ENCODE assay signal across 26 cellular contexts in genomic region chr9:92171822-92172221, GRCh38.
"Had no signal": no experiment of that assay in that cellular context is flagged by ENCODE, and none has a peak within 500 bp of the region (broad histone marks: within the 10 kb centered on the region; RNA-seq: fewer than 3 reads in every experiment).

No MANE protein-coding gene starts in this region.

- H3K9ac ChIP-seq: KMS-11, SK-N-SH had no signal

- H3K27me3 ChIP-seq: adrenal gland, Peyer's patch, SJCRH30 had no signal

- ATAC-seq: activated CD4-positive, CD25-positive, alpha-beta regulatory T cell treated with anti-CD3 and anti-CD28 coated beads, Interleukin-2, amount 50 U/mL, for 24 hours; activated CD8-positive, alpha-beta T cell treated with anti-CD3 and anti-CD28 coated beads for 36 hours; activated T-cell treated with anti-CD3 and anti-CD28 coated beads, Interleukin-2, amount 50 U/mL, for 72 hours had no signal

- H3K9me3 ChIP-seq: adrenal gland, Peyer's patch, SJCRH30, SK-N-SH had no signal

- H3K4me2 ChIP-seq: KMS-11, SK-N-SH had no signal

- H3K27ac ChIP-seq: adrenal gland, KMS-11, Peyer's patch, RWPE1, SJCRH30 had no signal

- H3K9me3 Mint-ChIP-seq: activated CD8-positive, alpha-beta T cell treated with anti-CD3 and anti-CD28 coated beads for 36 hours; activated naive CD8-positive, alpha-beta T cell treated with anti-CD3 and anti-CD28 coated beads, Interleukin-2, amount 10 ng/mL, durations not matched to agents 7 days and 5 days; activated T-helper 2 cell treated with anti-CD3 and anti-CD28 coated beads, Interferon-gamma antibody, Interleukin-2, Interleukin-4, amounts not matched to agents 10 μg/mL and 5 μg/mL and 100 μg/mL, durations not matched to agents 14 hours and 24 hours and 36 hours had no signal

- H3K4me3 ChIP-seq: adrenal gland, Peyer's patch, SJCRH30 had no signal

- DNase-seq: activated CD4-positive, alpha-beta T cell treated with anti-CD3 and anti-CD28 coated beads for 4 hours; activated CD8-positive, alpha-beta memory T cell treated with anti-CD3 and anti-CD28 coated beads, Interleukin-2, amount 50 U/mL, for 4 hours; activated CD8-positive, alpha-beta T cell treated with anti-CD3 and anti-CD28 coated beads for 36 hours; activated gamma-delta T cell treated with Interleukin-2 at 50 U/mL for 16 hours; activated naive CD4-positive, alpha-beta T cell treated with anti-CD3 and anti-CD28 coated beads, Interleukin-2, amount 50 U/mL, for 16 hours; activated naive CD8-positive, alpha-beta T cell treated with anti-CD3 and anti-CD28 coated beads, Interleukin-2, amount 10 ng/mL, durations not matched to agents 7 days and 5 days; activated T-cell treated with anti-CD3 and anti-CD28 coated beads, Interleukin-2, amount 50 U/mL, for 72 hours; anterior cingulate cortex; cerebellar nuclear complex; NCI-H1105; NCI-H1436; NCI-H1930; NCI-H2107; NCI-H2171 treated with DMSO at 0.1 percent for 48 hours; NCI-H226; NCI-H82; Peyer's patch; Right ventricle myocardium superior; SJCRH30; SK-N-SH; T-helper 1 cell had no signal

- H3K36me3 Mint-ChIP-seq: activated naive CD8-positive, alpha-beta T cell treated with anti-CD3 and anti-CD28 coated beads, Interleukin-2, amount 10 ng/mL, durations not matched to agents 7 days and 5 days had no signal

- H3K4me3 Mint-ChIP-seq: activated CD8-positive, alpha-beta T cell treated with anti-CD3 and anti-CD28 coated beads for 36 hours; activated naive CD8-positive, alpha-beta T cell treated with anti-CD3 and anti-CD28 coated beads, Interleukin-2, amount 10 ng/mL, durations not matched to agents 7 days and 5 days; activated T-cell treated with anti-CD3 and anti-CD28 coated beads, Interleukin-2, amount 50 U/mL, for 72 hours had no signal

- H3K4me1 ChIP-seq: adrenal gland, Peyer's patch had no signal

- H3K4me1 Mint-ChIP-seq: activated naive CD8-positive, alpha-beta T cell treated with anti-CD3 and anti-CD28 coated beads, Interleukin-2, amount 10 ng/mL, durations not matched to agents 7 days and 5 days had no signal

- H3K27ac Mint-ChIP-seq: activated CD8-positive, alpha-beta T cell treated with anti-CD3 and anti-CD28 coated beads for 36 hours; activated naive CD8-positive, alpha-beta T cell treated with anti-CD3 and anti-CD28 coated beads, Interleukin-2, amount 10 ng/mL, durations not matched to agents 7 days and 5 days; activated T-cell treated with anti-CD3 and anti-CD28 coated beads, Interleukin-2, amount 50 U/mL, for 72 hours; activated T-helper 2 cell treated with anti-CD3 and anti-CD28 coated beads, Interferon-gamma antibody, Interleukin-2, Interleukin-4, amounts not matched to agents 10 μg/mL and 5 μg/mL and 100 μg/mL, durations not matched to agents 14 hours and 24 hours and 36 hours had no signal

- H3K36me3 ChIP-seq: adrenal gland, Peyer's patch, SJCRH30 had no signal
